In the genomic region with DNA sequence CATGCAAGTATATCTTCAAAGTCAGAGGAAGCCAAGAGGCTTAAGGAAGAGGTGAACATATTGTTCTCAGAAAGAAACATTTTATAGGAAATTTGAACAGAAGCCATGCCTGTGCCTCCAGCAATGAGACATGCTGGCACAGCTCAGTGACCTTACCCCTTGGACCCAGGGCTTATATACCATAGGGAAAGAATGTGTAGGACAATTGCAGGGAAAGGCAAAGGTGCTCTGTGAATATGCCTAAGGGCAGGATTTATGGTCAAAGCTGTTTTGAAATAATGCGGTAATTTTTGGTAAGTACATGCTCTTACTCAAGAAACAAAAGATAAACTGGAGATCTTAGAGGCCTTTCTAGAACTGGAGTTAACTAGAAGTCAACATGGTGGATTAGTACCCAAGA, we compare ENCODE assay signal across 29 cellular contexts.
"Had no signal": no experiment of that assay in that cellular context is flagged by ENCODE, and none has a peak within 500 bp of the region (broad histone marks: within the 10 kb centered on the region; RNA-seq: fewer than 3 reads in every experiment).

No MANE protein-coding gene starts in this region.

- H3K27ac ChIP-seq: adrenal gland, body of pancreas, VCaP had no signal

- H3K4me3 ChIP-seq: adrenal gland, body of pancreas, K562 had no signal

- DNase-seq: activated B cell treated with CpG ODN at 0.5 μM for 24 hours; activated CD4-positive, alpha-beta memory T cell treated with anti-CD3 and anti-CD28 coated beads for 36 hours; activated CD4-positive, alpha-beta T cell treated with anti-CD3 and anti-CD28 coated beads for 4 hours; activated CD4-positive, alpha-beta T cell treated with anti-CD3 and anti-CD28 coated beads, Interleukin-2, amount 50 U/mL, for 1 hour; activated CD4-positive, CD25-positive, alpha-beta regulatory T cell treated with anti-CD3 and anti-CD28 coated beads, Interleukin-2, amount 50 U/mL, for 72 hours; activated CD8-positive, alpha-beta memory T cell treated with anti-CD3 and anti-CD28 coated beads, Interleukin-2, amount 50 U/mL, for 4 hours; activated gamma-delta T cell treated with Interleukin-2 at 50 U/mL for 16 hours; activated naive CD4-positive, alpha-beta T cell treated with anti-CD3 and anti-CD28 coated beads for 36 hours; activated T-cell treated with anti-CD3 and anti-CD28 coated beads for 4 hours; activated T-cell treated with anti-CD3 and anti-CD28 coated beads, Interleukin-2, amount 50 U/mL, for 4 hours; adrenal gland; body of pancreas; central memory CD4-positive, alpha-beta T cell; NCI-H1048; NCI-H1105 treated with DMSO at 0.1 percent for 48 hours; NCI-H1436; NCI-H1694; NCI-H1930; NCI-H2081 treated with DMSO at 0.1 percent for 48 hours; NCI-H226; NCI-H510A; NCI-H526; NCI-H774; SIG-M5; T-cell; T-helper 17 cell; T-helper 9 cell had no signal

- H3K27me3 ChIP-seq: adrenal gland, body of pancreas had no signal

- H3K4me1 ChIP-seq: adrenal gland, body of pancreas had no signal

- H3K36me3 ChIP-seq: adrenal gland had no signal
